Comparison of ENCODE assay signal across 1 cellular context in genomic region chr2:241279828-241280227, GRCh38.
A peak's percentile ranks its signal among the peaks of the same experiment; 100 is the strongest.
TF ChIP-seq lines count a peak whose summit lies in the region.

No MANE protein-coding gene starts in this region.

TF ChIP-seq in HEK293, 187 proteins besides CTCF, POLR2A, EP300 and RAD21:
- TF ChIP-seq ZNF561 (tag by site-specific recombination; IDR thresholded peaks at IDR 0.05; ENCODE audit: borderline replicate concordance) = no peak
- no peak for TF ChIP-seq KLF8 (tag by site-specific recombination; IDR thresholded peaks at IDR 0.05)
- TF ChIP-seq GFI1B (tag by site-specific recombination; IDR thresholded peaks at IDR 0.05) = no peak
- TF ChIP-seq ZNF292 (tag by site-specific recombination; IDR thresholded peaks at IDR 0.05; ENCODE audit: borderline replicate concordance, low read depth) = no peak
- TF ChIP-seq ZBTB17 (tag by site-specific recombination; IDR thresholded peaks at IDR 0.05) = 0 out of 2 replicates have a peak, but pooled peaks have one; percentile 8
- no peak for TF ChIP-seq ZNF155 (tag by site-specific recombination; IDR thresholded peaks at IDR 0.05)
- TF ChIP-seq EGR2 (tag by site-specific recombination; IDR thresholded peaks at IDR 0.05; ENCODE audit: low read depth) = 0 out of 2 replicates have a peak, but pooled peaks have one; percentile 34
- no peak for TF ChIP-seq ZNF426 (tag by site-specific recombination; IDR thresholded peaks at IDR 0.05)
- no peak for TF ChIP-seq ZNF571 (tag by site-specific recombination; IDR thresholded peaks at IDR 0.05)
- TF ChIP-seq ZNF777 (tag by site-specific recombination; IDR thresholded peaks at IDR 0.05; ENCODE audit: borderline replicate concordance) = no peak
